1 cellular context compared by ENCODE assay signal in the genomic region with DNA sequence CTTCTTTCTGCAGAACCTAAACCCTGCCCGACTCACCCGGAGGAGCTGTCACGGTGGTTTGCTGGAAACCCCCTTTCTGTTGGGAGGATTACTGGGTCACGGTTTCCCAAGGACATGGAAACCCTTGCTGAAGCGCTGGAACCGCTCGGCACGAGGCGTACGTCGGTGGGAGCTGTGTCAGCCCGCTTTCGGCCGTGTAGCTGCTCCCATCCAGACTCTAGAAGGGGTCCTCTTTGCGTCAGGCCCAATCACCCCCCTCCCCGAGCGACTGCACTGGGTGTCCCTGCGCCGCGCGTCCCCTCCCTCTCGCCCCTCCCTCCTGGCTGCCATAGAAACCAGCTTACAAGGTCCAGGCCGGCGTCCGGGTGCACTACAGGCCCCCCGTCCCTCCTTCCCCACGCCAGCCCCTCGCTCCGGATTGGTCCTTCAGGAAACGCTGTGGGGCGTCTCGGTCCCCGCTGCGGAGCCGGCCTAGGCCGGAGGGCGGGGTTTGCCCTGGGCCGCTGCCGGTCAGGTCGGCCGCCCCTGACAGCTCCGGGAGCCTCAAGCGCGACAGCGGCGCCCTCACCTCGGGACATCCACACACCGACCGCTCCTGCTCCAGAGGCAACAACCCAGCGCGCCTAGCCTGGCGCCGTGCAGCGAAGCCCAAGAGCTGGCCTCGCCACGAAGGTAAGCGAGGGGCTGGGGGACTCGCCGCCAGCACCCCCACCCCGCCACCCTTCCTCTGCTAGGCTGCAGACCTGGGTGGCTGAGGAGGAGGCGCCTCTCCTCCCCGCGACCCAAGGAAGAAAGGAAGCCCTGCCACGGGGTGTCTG.
TF ChIP-seq lines count a peak whose summit lies in the region.

TSS of gene NIM1K (plus strand) at position 486 of the 818 bp plus-strand sequence. CDS start 53,551 bp downstream, outside the sequence.

TF ChIP-seq in HepG2, 621 proteins besides CTCF, POLR2A, EP300 and RAD21 (continued from another document):
- no peak for TF ChIP-seq BATF2 (CRISPR knock-in tag; IDR thresholded peaks at IDR 0.05)
- TF ChIP-seq NFE2 (CRISPR knock-in tag; IDR thresholded peaks at IDR 0.05), result no peak
- TF ChIP-seq ZNF761 (CRISPR knock-in tag; conservative IDR thresholded peaks at IDR 0.05), result 0 out of 2 replicates have a peak, but pooled peaks have one; percentile 8
- no peak for TF ChIP-seq CEBPB (IDR thresholded peaks at IDR 0.05; ENCODE audit: borderline replicate concordance, low read depth, low read length)
- no peak for TF ChIP-seq ETV6 (CRISPR knock-in tag; conservative IDR thresholded peaks at IDR 0.05)
- TF ChIP-seq NONO (IDR thresholded peaks at IDR 0.05), result no peak
- no peak for TF ChIP-seq NONO (CRISPR knock-in tag; conservative IDR thresholded peaks at IDR 0.05)
- no peak for TF ChIP-seq SRF (IDR thresholded peaks at IDR 0.05; ENCODE audit: low read depth, low read length)
- 0 out of 2 replicates have a peak, but pooled peaks have one; percentile 58 for TF ChIP-seq ZFP82 (CRISPR knock-in tag; IDR thresholded peaks at IDR 0.05; ENCODE audit: borderline replicate concordance)
- TF ChIP-seq IKZF1 (IDR thresholded peaks at IDR 0.05), result no peak
- no peak for TF ChIP-seq ZNF17 (CRISPR knock-in tag; IDR thresholded peaks at IDR 0.05)
- TF ChIP-seq, protein P1, sequence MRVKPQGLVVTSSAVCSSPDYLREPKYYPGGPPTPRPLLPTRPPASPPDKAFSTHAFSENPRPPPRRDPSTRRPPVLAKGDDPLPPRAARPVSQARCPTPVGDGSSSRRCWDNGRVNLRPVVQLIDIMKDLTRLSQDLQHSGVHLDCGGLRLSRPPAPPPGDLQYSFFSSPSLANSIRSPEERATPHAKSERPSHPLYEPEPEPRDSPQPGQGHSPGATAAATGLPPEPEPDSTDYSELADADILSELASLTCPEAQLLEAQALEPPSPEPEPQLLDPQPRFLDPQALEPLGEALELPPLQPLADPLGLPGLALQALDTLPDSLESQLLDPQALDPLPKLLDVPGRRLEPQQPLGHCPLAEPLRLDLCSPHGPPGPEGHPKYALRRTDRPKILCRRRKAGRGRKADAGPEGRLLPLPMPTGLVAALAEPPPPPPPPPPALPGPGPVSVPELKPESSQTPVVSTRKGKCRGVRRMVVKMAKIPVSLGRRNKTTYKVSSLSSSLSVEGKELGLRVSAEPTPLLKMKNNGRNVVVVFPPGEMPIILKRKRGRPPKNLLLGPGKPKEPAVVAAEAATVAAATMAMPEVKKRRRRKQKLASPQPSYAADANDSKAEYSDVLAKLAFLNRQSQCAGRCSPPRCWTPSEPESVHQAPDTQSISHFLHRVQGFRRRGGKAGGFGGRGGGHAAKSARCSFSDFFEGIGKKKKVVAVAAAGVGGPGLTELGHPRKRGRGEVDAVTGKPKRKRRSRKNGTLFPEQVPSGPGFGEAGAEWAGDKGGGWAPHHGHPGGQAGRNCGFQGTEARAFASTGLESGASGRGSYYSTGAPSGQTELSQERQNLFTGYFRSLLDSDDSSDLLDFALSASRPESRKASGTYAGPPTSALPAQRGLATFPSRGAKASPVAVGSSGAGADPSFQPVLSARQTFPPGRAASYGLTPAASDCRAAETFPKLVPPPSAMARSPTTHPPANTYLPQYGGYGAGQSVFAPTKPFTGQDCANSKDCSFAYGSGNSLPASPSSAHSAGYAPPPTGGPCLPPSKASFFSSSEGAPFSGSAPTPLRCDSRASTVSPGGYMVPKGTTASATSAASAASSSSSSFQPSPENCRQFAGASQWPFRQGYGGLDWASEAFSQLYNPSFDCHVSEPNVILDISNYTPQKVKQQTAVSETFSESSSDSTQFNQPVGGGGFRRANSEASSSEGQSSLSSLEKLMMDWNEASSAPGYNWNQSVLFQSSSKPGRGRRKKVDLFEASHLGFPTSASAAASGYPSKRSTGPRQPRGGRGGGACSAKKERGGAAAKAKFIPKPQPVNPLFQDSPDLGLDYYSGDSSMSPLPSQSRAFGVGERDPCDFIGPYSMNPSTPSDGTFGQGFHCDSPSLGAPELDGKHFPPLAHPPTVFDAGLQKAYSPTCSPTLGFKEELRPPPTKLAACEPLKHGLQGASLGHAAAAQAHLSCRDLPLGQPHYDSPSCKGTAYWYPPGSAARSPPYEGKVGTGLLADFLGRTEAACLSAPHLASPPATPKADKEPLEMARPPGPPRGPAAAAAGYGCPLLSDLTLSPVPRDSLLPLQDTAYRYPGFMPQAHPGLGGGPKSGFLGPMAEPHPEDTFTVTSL (CRISPR knock-in tag; IDR thresholded peaks at IDR 0.05; ENCODE audit: borderline replicate concordance), result peak; percentile 46; the same call in 1 of the 2 replicates
